18 cellular contexts compared by ENCODE assay signal in genomic region chr5:43648499-43649124, GRCh38. TPM values are rescaled to one million over a fixed set of nuclear protein-coding genes. Genes with fewer than 3 reads are reported as not detected.
DNase-seq lines count a peak whose midpoint lies in the region; ATAC-seq and TF ChIP-seq lines count a peak whose summit lies in the region.
"Had no signal": no experiment of that assay in that cellular context is flagged by ENCODE, and none has a peak within 500 bp of the region (broad histone marks: within the 10 kb centered on the region; RNA-seq: fewer than 3 reads in every experiment).

No MANE protein-coding gene starts in this region.

- intact Hi-C loops in aorta (cut with DNase I), result no loop called here

- no peaks in the 10 kb centered on the region for H4K20me1 ChIP-seq in SK-N-SH (ENCODE audit: insufficient read depth)

- TF ChIP-seq CTCF in SK-N-SH (IDR thresholded peaks at IDR 0.05) (no peak), fibroblast of mammary gland (conservative IDR thresholded peaks at IDR 0.05; ENCODE audit: control insufficient read depth, insufficient read depth, low read depth, low read length) (no peak), nephron progenitor cell (IDR thresholded peaks at IDR 0.05) (no peak)

- peak overlapping the region; percentile 88 for H3K27ac Mint-ChIP-seq in nephron progenitor cell
- H3K27ac Mint-ChIP-seq: activated T-helper 1 cell treated with anti-CD3 and anti-CD28 coated beads, Interleukin-12 subunit alpha, Interleukin-12 subunit beta, Interleukin-2, Interleukin-4 antibody, amounts not matched to agents 30 ng/mL and 10 ng/mL and 1 ng/mL, durations not matched to agents 14 hours and 24 hours and 36 hours had no signal

- H3K36me3 Mint-ChIP-seq in nephron progenitor cell (ENCODE audit: low read depth), result peaks cover 15% of the 10 kb centered on the region

- no peaks in the 10 kb centered on the region for H3K4me1 Mint-ChIP-seq in nephron progenitor cell

- H3K4me1 ChIP-seq in SK-N-SH (ENCODE audit: control insufficient read depth in 1 of 2, insufficient read depth in 2 of 2, low read depth in 1 of 2, low read length in 1 of 2), result peaks cover 3 to 7% of the 10 kb centered on the region in 2 experiments; a peak in 3 of 4 replicates
- peaks cover 0 to 3% of the 10 kb centered on the region in 2 donors for H3K4me1 ChIP-seq in aorta (ENCODE audit: control insufficient read depth in 1 of 2, insufficient read depth in 2 of 2, low read length in 2 of 2)
- H3K4me1 ChIP-seq: BLaER1 treated with 17β-estradiol and CSF1 and Interleukin-3, amounts not matched to agents 10 nM and 100 nM had no signal

- H3K9me2 ChIP-seq in SK-N-SH, result no peaks in the 10 kb centered on the region

- H3K9ac ChIP-seq in SK-N-SH, result no peak overlapping the region
- H3K9ac ChIP-seq: BLaER1 treated with 17β-estradiol and CSF1 and Interleukin-3, amounts not matched to agents 10 nM and 100 nM had no signal

- H3K4me2 ChIP-seq in SK-N-SH, result peak overlapping the region; percentile 43; the same call in 1 of the 2 replicates
- H3K4me2 ChIP-seq: BLaER1 treated with 17β-estradiol and CSF1 and Interleukin-3, amounts not matched to agents 10 nM and 100 nM had no signal

- DNase-seq in SK-N-SH, result no peak
- peak; percentile 70 for DNase-seq in fibroblast of mammary gland (ENCODE audit: low read depth)
- no peak for DNase-seq in nephron progenitor cell
- peak in 1 of 2 donors; percentile 43 for DNase-seq in aorta
- DNase-seq in NCI-H1694 (lab: John Stamatoyannopoulos, UW), result no peak
- no peak for DNase-seq in DMS153 (lab: John Stamatoyannopoulos, UW)
- DNase-seq: activated CD4-positive, alpha-beta T cell treated with anti-CD3 and anti-CD28 coated beads for 1 hour; central memory CD4-positive, alpha-beta T cell; effector CD4-positive, alpha-beta T cell; NCI-H1417 treated with DMSO at 0.1 percent for 48 hours; nucleus accumbens; stimulated activated CD4-positive, alpha-beta T cell treated with anti-CD3 and anti-CD28 coated beads, Interleukin-4, amount 100 ng/mL, for 4 hours had no signal

- no peak for TF ChIP-seq EP300 in SK-N-SH (IDR thresholded peaks at IDR 0.05; ENCODE audit: borderline replicate concordance in 1 of 2, low read depth in 1 of 2, low read length in 1 of 2)

- no peak for TF ChIP-seq RAD21 in SK-N-SH (IDR thresholded peaks at IDR 0.05; ENCODE audit: low read length)

- no peaks in the 10 kb centered on the region for H3K27me3 ChIP-seq in SK-N-SH (ENCODE audit: insufficient read depth)
- H3K27me3 ChIP-seq in aorta (ENCODE audit: control insufficient read depth in 1 of 2, insufficient read depth in 2 of 2, low read length in 1 of 2), result no peaks in the 10 kb centered on the region
- H3K27me3 ChIP-seq: BLaER1 treated with 17β-estradiol and CSF1 and Interleukin-3, amounts not matched to agents 10 nM and 100 nM had no signal

- peaks cover 16% of the 10 kb centered on the region for H3F3A ChIP-seq in SK-N-SH (replicated peaks; ENCODE audit: insufficient read depth)

- CTCF ChIA-PET in SK-N-SH (lab: Yijun Ruan, JAX), result interaction anchor here (0.6 to 6.6 kb wide), 4 partner anchors 12 to 35 kb away, joined by 3 to 37 read pairs (median 4); no protein-coding TSS in a partner anchor

- no peak for ATAC-seq in aorta (ENCODE audit: low FRiP score)
- no peak for ATAC-seq in HG02759 (IDR thresholded peaks at IDR 0.05; ENCODE audit: unreplicated experiment)
- ATAC-seq: Panc1 had no signal

- no peaks in the 10 kb centered on the region for H3K9me3 ChIP-seq in SK-N-SH
- H3K9me3 ChIP-seq in aorta (ENCODE audit: control insufficient read depth, low read length), result no peaks in the 10 kb centered on the region
- H3K9me3 ChIP-seq: BLaER1 treated with 17β-estradiol and CSF1 and Interleukin-3, amounts not matched to agents 10 nM and 100 nM had no signal

- 85% methylated on average over 2 of the region's 2 CpGs for WGBS in SK-N-SH (ENCODE audit: low lambda C conversion rate)
- WGBS in aorta, 2 donors, result 7 to 11% methylated on average over 2 of the region's 2 CpGs

- peak overlapping the region in 1 of 2 experiments; percentile 89; a peak in 2 of 4 replicates for H3K27ac ChIP-seq in SK-N-SH (ENCODE audit: low read depth in 2 of 2, low read length in 1 of 2)
- peak overlapping the region; percentile 67 to 72 for H3K27ac ChIP-seq in aorta (ENCODE audit: low read depth in 1 of 2, low read length in 2 of 2)
- H3K27ac ChIP-seq: BLaER1 treated with 17β-estradiol and CSF1 and Interleukin-3, amounts not matched to agents 10 nM and 100 nM; SK-N-MC had no signal

- H2AFZ ChIP-seq in SK-N-SH (ENCODE audit: low read depth), result no peak overlapping the region

- no peak overlapping the region for H3K4me3 Mint-ChIP-seq in nephron progenitor cell
- H3K4me3 Mint-ChIP-seq: activated T-helper 1 cell treated with anti-CD3 and anti-CD28 coated beads, Interleukin-12 subunit alpha, Interleukin-12 subunit beta, Interleukin-2, Interleukin-4 antibody, amounts not matched to agents 30 ng/mL and 10 ng/mL and 1 ng/mL, durations not matched to agents 14 hours and 24 hours and 36 hours had no signal

- H3K9me3 Mint-ChIP-seq in nephron progenitor cell, result no peaks in the 10 kb centered on the region
- H3K9me3 Mint-ChIP-seq: activated T-helper 1 cell treated with anti-CD3 and anti-CD28 coated beads, Interleukin-12 subunit alpha, Interleukin-12 subunit beta, Interleukin-2, Interleukin-4 antibody, amounts not matched to agents 30 ng/mL and 10 ng/mL and 1 ng/mL, durations not matched to agents 14 hours and 24 hours and 36 hours had no signal

- H3K27me3 Mint-ChIP-seq in nephron progenitor cell (ENCODE audit: low read depth, poor library complexity), result no peaks in the 10 kb centered on the region

- H3K4me3 ChIP-seq in SK-N-SH (ENCODE audit: low read depth in 2 of 2, low read length in 1 of 2) (no peak overlapping the region), fibroblast of mammary gland (ENCODE audit: control insufficient read depth, low read depth, low read length) (no peak overlapping the region), aorta (ENCODE audit: low read length in 2 of 2) (no peak overlapping the region)
- H3K4me3 ChIP-seq: BLaER1 treated with 17β-estradiol and CSF1 and Interleukin-3, amounts not matched to agents 10 nM and 100 nM; SK-N-MC; skin epidermis had no signal

- no peaks in the 10 kb centered on the region for H3K79me2 ChIP-seq in SK-N-SH (ENCODE audit: insufficient read depth)

- H3K36me3 ChIP-seq in SK-N-SH (replicated peaks in 1 of 2; ENCODE audit: control insufficient read depth in 1 of 2, insufficient read depth in 2 of 2, low read length in 1 of 2) (peaks cover 39 to 75% of the 10 kb centered on the region in 2 experiments), aorta (ENCODE audit: control insufficient read depth in 1 of 2, insufficient read depth in 2 of 2, low read length in 1 of 2) (no peaks in the 10 kb centered on the region)

- POLR2A ChIA-PET in SK-N-SH (lab: Yijun Ruan, JAX), result no interaction called here

TF ChIP-seq in SK-N-SH, 30 proteins besides CTCF, POLR2A, EP300 and RAD21 (continues in another document):
- TF ChIP-seq SMC3 (IDR thresholded peaks at IDR 0.05; ENCODE audit: low read depth, low read length) (no peak), USF2 (IDR thresholded peaks at IDR 0.05; ENCODE audit: borderline replicate concordance, low read depth, low read length) (no peak), CHD2 (IDR thresholded peaks at IDR 0.05; ENCODE audit: low read length, partially characterized antibody) (no peak), GABPA (IDR thresholded peaks at IDR 0.05; ENCODE audit: low read depth) (no peak), FOSL2 (IDR thresholded peaks at IDR 0.05; ENCODE audit: borderline replicate concordance, low read depth) (no peak), MAX (IDR thresholded peaks at IDR 0.05; ENCODE audit: low read depth) (no peak), POLR2AphosphoS5 (IDR thresholded peaks at IDR 0.05; ENCODE audit: low read depth, low read length) (no peak), FOXM1 (IDR thresholded peaks at IDR 0.05; ENCODE audit: low read depth) (no peak), USF1 (IDR thresholded peaks at IDR 0.05; ENCODE audit: borderline replicate concordance, low read depth) (no peak), RXRA (IDR thresholded peaks at IDR 0.05; ENCODE audit: borderline replicate concordance, low read depth) (no peak), YY1 (IDR thresholded peaks at IDR 0.05; ENCODE audit: low read depth) (no peak), MXI1 (IDR thresholded peaks at IDR 0.05; ENCODE audit: low read depth, low read length) (no peak), IRF3 (IDR thresholded peaks at IDR 0.05; ENCODE audit: low read depth, low read length) (no peak), ELF1 (IDR thresholded peaks at IDR 0.05) (no peak), RCOR1 (IDR thresholded peaks at IDR 0.05; ENCODE audit: low read length) (no peak)

RNA-seq across cellular contexts. Expression of gene NNT, which starts 45.6 kb away (rescaled TPM):
- 21.9 and 29.0 TPM in 2 replicates for polyA plus RNA-seq in SK-N-SH (2012; rRNA removed)
- polyA plus RNA-seq in SK-N-SH (2012; cell fraction: cytosol; rRNA removed), result 22.5 and 23.0 TPM in 2 replicates
- 23.1 and 37.0 TPM in 2 replicates for polyA plus RNA-seq in SK-N-SH (2012; cell fraction: nucleus; rRNA removed)
- total RNA-seq in aorta, result 10 to 100 TPM; 53.6 to 69.4 TPM
- polyA plus RNA-seq in aorta, result 10 to 100 TPM; 13.9 to 20.4 TPM
